In genomic region chr4:102344520-102344954, GRCh38 we compare ENCODE assay signal across 8 cellular contexts. TPM values are rescaled to one million over a fixed set of nuclear protein-coding genes. Genes with fewer than 3 reads are reported as not detected.
DNase-seq lines count a peak whose midpoint lies in the region; ATAC-seq and TF ChIP-seq lines count a peak whose summit lies in the region.

No MANE protein-coding gene starts in this region.

- H3K27me3 ChIP-seq in BJ (ENCODE audit: control insufficient read depth, insufficient read depth, low read length) = peaks cover 4% of the 10 kb centered on the region; the same call in 1 of the 2 replicates
- H3K27me3 ChIP-seq in parathyroid adenoma (ENCODE audit: control insufficient read depth, insufficient read depth, low read length) = no peaks in the 10 kb centered on the region

- DNase-seq in BJ (ENCODE audit: low read depth) = no peak
- peak; percentile 78 for DNase-seq in RKO (ENCODE audit: low spot score)
- DNase-seq in activated gamma-delta T cell treated with anti-CD3 and anti-CD28 coated beads, Interleukin-2, amount 50 U/mL, for 16 hours (ENCODE audit: low read depth) = peak; percentile 50
- DNase-seq in glomerular visceral epithelial cell (ENCODE audit: extremely low spot score) = peak; percentile 68
- peak; percentile 76 for DNase-seq in type B pancreatic cell (ENCODE audit: extremely low spot score, unreplicated experiment)

- peak overlapping the region; percentile 67 for H3K4me2 ChIP-seq in parathyroid adenoma (ENCODE audit: low read length)

- H3K36me3 ChIP-seq in BJ (ENCODE audit: control insufficient read depth, insufficient read depth, low read length) = no peaks in the 10 kb centered on the region
- no peaks in the 10 kb centered on the region for H3K36me3 ChIP-seq in parathyroid adenoma (ENCODE audit: control insufficient read depth, insufficient read depth, low read length)

- peaks cover 3% of the 10 kb centered on the region for H3K36me3 Mint-ChIP-seq in type B pancreatic cell

- H3K27ac Mint-ChIP-seq in type B pancreatic cell = peak overlapping the region; percentile 89

- peak overlapping the region; percentile 82 for H3K27ac ChIP-seq in parathyroid adenoma

- no peaks in the 10 kb centered on the region for H3K79me2 ChIP-seq in parathyroid adenoma

- ATAC-seq in GM19025 (IDR thresholded peaks at IDR 0.05; ENCODE audit: low read depth, unreplicated experiment) (peak; percentile 52), HG03175 (IDR thresholded peaks at IDR 0.05; ENCODE audit: unreplicated experiment) (peak; percentile 56)

- H3K4me3 ChIP-seq in BJ (ENCODE audit: low read depth, low read length) (peak overlapping the region; percentile 62), parathyroid adenoma (ENCODE audit: low read depth, low read length) (peak overlapping the region; percentile 81)

- no peak for TF ChIP-seq CTCF in BJ (IDR thresholded peaks at IDR 0.05; ENCODE audit: insufficient read depth, low read depth, low read length)
- no peak for TF ChIP-seq CTCF in parathyroid adenoma (IDR thresholded peaks at IDR 0.05)
- TF ChIP-seq CTCF in type B pancreatic cell (conservative IDR thresholded peaks at IDR 0.05) = no peak

- H3K9me3 ChIP-seq in parathyroid adenoma (ENCODE audit: control insufficient read depth, low read length) = no peaks in the 10 kb centered on the region

- no peaks in the 10 kb centered on the region for H3K9me3 Mint-ChIP-seq in type B pancreatic cell

- peak overlapping the region; percentile 98 for H3K4me3 Mint-ChIP-seq in type B pancreatic cell

- CTCF ChIA-PET in BJ (lab: Yijun Ruan, JAX) = interaction anchor here (0.6 to 2.7 kb wide), 4 partner anchors 9 to 854 kb away, joined by 3 to 9 read pairs (median 4); no protein-coding TSS in a partner anchor

- H2AFZ ChIP-seq in parathyroid adenoma = peak overlapping the region; percentile 88

- peaks cover 7% of the 10 kb centered on the region for H3K27me3 Mint-ChIP-seq in type B pancreatic cell

- H3K4me1 Mint-ChIP-seq in type B pancreatic cell (ENCODE audit: unreplicated experiment) = peaks cover 25% of the 10 kb centered on the region

- POLR2A ChIA-PET in BJ (lab: Charles Lee) = no interaction called here

- H3K9ac ChIP-seq in parathyroid adenoma = no peak overlapping the region

- H3K4me1 ChIP-seq in parathyroid adenoma = peaks cover 2% of the 10 kb centered on the region

RNA-seq across cellular contexts. Expression of gene SLC39A8, which starts 0.7 kb away (rescaled TPM):
- 0.52 and 0.69 TPM in 2 replicates for polyA plus RNA-seq in BJ (2011; rRNA removed)
- 0.28 and 0.93 TPM in 2 replicates for polyA minus RNA-seq in BJ (2011; rRNA and poly(A)+ RNA removed)
- 8.3 and 15.3 TPM in 2 replicates for total RNA-seq in type B pancreatic cell (ENCODE audit: low replicate concordance)
